In genomic region chr15:58608129-58608590, GRCh38 we compare ENCODE assay signal across 15 cellular contexts.
DNase-seq lines count a peak whose midpoint lies in the region; ATAC-seq lines count a peak whose summit lies in the region.
"Had no signal": no experiment of that assay in that cellular context is flagged by ENCODE, and none has a peak within 500 bp of the region (broad histone marks: within the 10 kb centered on the region; RNA-seq: fewer than 3 reads in every experiment).

No MANE protein-coding gene starts in this region.

- H3K4me1 ChIP-seq in CD8-positive, alpha-beta memory T cell (ENCODE audit: insufficient read depth, low read length): peaks cover 9% of the 10 kb centered on the region

- no peak for ATAC-seq in HG02763 (IDR thresholded peaks at IDR 0.05; ENCODE audit: unreplicated experiment)

- peak overlapping the region; percentile 16 to 94 (median 82) for H3K27ac Mint-ChIP-seq in CD8-positive, alpha-beta memory T cell
- H3K27ac Mint-ChIP-seq: activated B cell treated with CpG ODN at 0.5 μM for 24 hours had no signal

- peaks cover 13% of the 10 kb centered on the region for H3K36me3 ChIP-seq in CD8-positive, alpha-beta memory T cell (ENCODE audit: insufficient read depth, low read length)

- no peaks in the 10 kb centered on the region for H3K27me3 ChIP-seq in CD8-positive, alpha-beta memory T cell (ENCODE audit: insufficient read depth, low read length, poor library complexity, severe bottlenecking)
- H3K27me3 ChIP-seq: esophagus squamous epithelium, suprapubic skin had no signal

- H3K9me3 Mint-ChIP-seq in CD8-positive, alpha-beta memory T cell: peaks cover 0 to under 1% (median under 1%) of the 10 kb centered on the region in 5 donors
- H3K9me3 Mint-ChIP-seq: activated B cell treated with CpG ODN at 0.5 μM for 24 hours had no signal

- peak overlapping the region; percentile 36 to 77 (median 67) for H3K4me3 Mint-ChIP-seq in CD8-positive, alpha-beta memory T cell
- H3K4me3 Mint-ChIP-seq: activated B cell treated with CpG ODN at 0.5 μM for 24 hours had no signal

- DNase-seq in CD8-positive, alpha-beta memory T cell: peak in 2 of 5 donors; percentile 6 to 37
- DNase-seq in M059J (ENCODE audit: low read depth) (peak; percentile 57), skeletal muscle cell (ENCODE audit: low read depth) (peak; percentile 9), NCI-H748 (lab: John Stamatoyannopoulos, UW; ENCODE audit: unreplicated experiment) (no peak), cerebellar cortex (ENCODE audit: low spot score) (no peak)
- DNase-seq in central memory CD4-positive, alpha-beta T cell: peak; percentile 25
- DNase-seq: activated B cell treated with CpG ODN at 0.5 μM for 24 hours; activated effector memory CD4-positive, alpha-beta T cell treated with anti-CD3 and anti-CD28 coated beads, Interleukin-2, amount 50 U/mL, for 16 hours; DMS79; esophagus squamous epithelium; kidney; NCI-H69; SHP77 treated with DMSO at 0.1 percent for 48 hours had no signal

- peak overlapping the region; percentile 3 for H3K27ac ChIP-seq in CD8-positive, alpha-beta memory T cell (ENCODE audit: low read depth, low read length)
- H3K27ac ChIP-seq: esophagus squamous epithelium, suprapubic skin had no signal

- no peak overlapping the region for H3K4me3 ChIP-seq in CD8-positive, alpha-beta memory T cell (ENCODE audit: low read length)
- no peak overlapping the region for H3K4me3 ChIP-seq in skeletal muscle cell (ENCODE audit: low read depth, low read length)
- H3K4me3 ChIP-seq: esophagus squamous epithelium, suprapubic skin had no signal

- peaks cover 37 to 55% (median 40%) of the 10 kb centered on the region in 3 donors for H3K4me1 Mint-ChIP-seq in CD8-positive, alpha-beta memory T cell

- CTCF ChIA-PET in CD8-positive, alpha-beta memory T cell (lab: Charles Lee): no interaction called here

- POLR2A ChIA-PET in CD8-positive, alpha-beta memory T cell (lab: Charles Lee): no interaction called here

- H3K36me3 Mint-ChIP-seq in CD8-positive, alpha-beta memory T cell: peaks cover 22 to 78% (median 50%) of the 10 kb centered on the region in 3 donors

- H3K27me3 Mint-ChIP-seq in CD8-positive, alpha-beta memory T cell: no peaks in the 10 kb centered on the region
- H3K27me3 Mint-ChIP-seq: activated B cell treated with CpG ODN at 0.5 μM for 24 hours had no signal

- no peaks in the 10 kb centered on the region for H3K9me3 ChIP-seq in CD8-positive, alpha-beta memory T cell (ENCODE audit: low read length)
- H3K9me3 ChIP-seq: esophagus squamous epithelium, suprapubic skin had no signal

Comparison
In these comparisons a context has a peak if more than half of its experiments do, and no peak if none do; other contexts are left out.
1. DNase-seq: peak in M059J (single experiment), central memory CD4-positive, alpha-beta T cell (single experiment) and skeletal muscle cell (single experiment); none in NCI-H748 (single experiment) and cerebellar cortex (single experiment).